24 cellular contexts compared by ENCODE assay signal in genomic region chr3:66470285-66470684, GRCh38. TPM values are rescaled to one million over a fixed set of nuclear protein-coding genes. Genes with fewer than 3 reads are reported as not detected.
A peak's percentile ranks its signal among the peaks of the same experiment; 100 is the strongest.
DNase-seq lines count a peak whose midpoint lies in the region; ATAC-seq and TF ChIP-seq lines count a peak whose summit lies in the region.
"Had no signal": no experiment of that assay in that cellular context is flagged by ENCODE, and none has a peak within 500 bp of the region (broad histone marks: within the 10 kb centered on the region; RNA-seq: fewer than 3 reads in every experiment).

No MANE protein-coding gene starts in this region.

- intact Hi-C loops in IMR-90 (cut with micrococcal nuclease): loop anchor here (5.0 kb wide), 1 partner anchor 43 kb away; no protein-coding TSS in a partner anchor

- no peak for TF ChIP-seq POLR2A in IMR-90 (IDR thresholded peaks at IDR 0.05; ENCODE audit: low read depth, low read length)

- no peak overlapping the region for H3K4me3 Mint-ChIP-seq in activated naive CD8-positive, alpha-beta T cell treated with anti-CD3 and anti-CD28 coated beads for 36 hours
- no peak overlapping the region for H3K4me3 Mint-ChIP-seq in HFFc6

- H2BK15ac ChIP-seq in IMR-90 (ENCODE audit: low read depth, low read length): no peak overlapping the region; the same call in 2 of the 3 replicates

- CTCF ChIA-PET in IMR-90 (lab: Yijun Ruan, JAX): interaction anchor here (0.6 kb wide), 1 partner anchor 257 kb away, joined by 4 read pairs; no protein-coding TSS in a partner anchor

- H3K27ac Mint-ChIP-seq in activated naive CD8-positive, alpha-beta T cell treated with anti-CD3 and anti-CD28 coated beads for 36 hours: peak overlapping the region; percentile 3
- H3K27ac Mint-ChIP-seq in HFFc6: no peak overlapping the region

- peaks cover 54% of the 10 kb centered on the region for H3K4me1 Mint-ChIP-seq in activated naive CD8-positive, alpha-beta T cell treated with anti-CD3 and anti-CD28 coated beads for 36 hours
- H3K4me1 Mint-ChIP-seq in HFFc6 (ENCODE audit: low read depth): peaks cover 47% of the 10 kb centered on the region

- peak overlapping the region; percentile 67 for H2AK5ac ChIP-seq in IMR-90 (ENCODE audit: low read depth, low read length)

- no peak overlapping the region for H3K27ac ChIP-seq in IMR-90 (ENCODE audit: insufficient read depth, low read length)
- H3K27ac ChIP-seq: epithelial cell of prostate, suprapubic skin had no signal

- H3K36me3 ChIP-seq in IMR-90 (ENCODE audit: control insufficient read depth, insufficient read depth, low read length): no peaks in the 10 kb centered on the region
- H3K36me3 ChIP-seq: BE2C, suprapubic skin had no signal

- TF ChIP-seq RAD21 in IMR-90 (IDR thresholded peaks at IDR 0.05; ENCODE audit: low read length): no peak

- dilution Hi-C loops in IMR-90 (cut with HindIII; ENCODE audit: low sequenced_read_pairs, unreplicated experiment): no loop called here

- H2BK5ac ChIP-seq in IMR-90 (ENCODE audit: low read depth, low read length, poor library complexity, severe bottlenecking): no peak overlapping the region

- no peak overlapping the region for H2AK9ac ChIP-seq in IMR-90 (replicated peaks; ENCODE audit: low read depth, low read length, poor library complexity)

- no peak overlapping the region for H4K5ac ChIP-seq in IMR-90 (ENCODE audit: low read depth, low read length)

- H4K91ac ChIP-seq in IMR-90 (ENCODE audit: insufficient read depth, low read depth, low read length): no peak overlapping the region

- no peak for TF ChIP-seq CTCF in IMR-90 (conservative IDR thresholded peaks at IDR 0.05; ENCODE audit: low read depth, low read length)
- TF ChIP-seq CTCF in HFFc6 (IDR thresholded peaks at IDR 0.05): no peak

- H3K9ac ChIP-seq in IMR-90 (ENCODE audit: low read depth, low read length): no peak overlapping the region

- peak overlapping the region in 1 of 2 experiments; percentile 36; a peak in 1 of 4 replicates for H4K8ac ChIP-seq in IMR-90 (ENCODE audit: low read depth in 2 of 2, low read length in 2 of 2)

- peaks cover 43 to 69% of the 10 kb centered on the region in 2 experiments for H3K79me1 ChIP-seq in IMR-90 (ENCODE audit: low read depth in 1 of 2, low read length in 2 of 2)

- no peak overlapping the region for H3K23ac ChIP-seq in IMR-90 (ENCODE audit: low read depth, low read length)

- in situ Hi-C loops in IMR-90 (cut with MboI; ENCODE audit: low sequenced_read_pairs): no loop called here

- H3K18ac ChIP-seq in IMR-90 (ENCODE audit: low read depth, low read length): no peak overlapping the region

- no peak overlapping the region for H2BK20ac ChIP-seq in IMR-90 (ENCODE audit: low read depth, low read length)

- H3K9me1 ChIP-seq in IMR-90 (ENCODE audit: insufficient read depth, low read length): peaks cover 14% of the 10 kb centered on the region

- POLR2A ChIA-PET in IMR-90 (lab: Charles Lee; ENCODE audit: unreplicated experiment): no interaction called here

- peaks cover 6% of the 10 kb centered on the region for H3K27me3 Mint-ChIP-seq in activated naive CD8-positive, alpha-beta T cell treated with anti-CD3 and anti-CD28 coated beads for 36 hours
- no peaks in the 10 kb centered on the region; the same call in none of the 2 replicates for H3K27me3 Mint-ChIP-seq in HFFc6 (ENCODE audit: insufficient read depth)

- ATAC-seq in IMR-90 (ENCODE audit: low read depth) (no peak), left lobe of liver (no peak), GM19023 (IDR thresholded peaks at IDR 0.05; ENCODE audit: unreplicated experiment) (no peak)
- ATAC-seq: activated T-cell treated with anti-CD3 and anti-CD28 coated beads, Interleukin-2, amount 50 U/mL, for 72 hours; body of pancreas; SK-N-SH treated with all-trans-retinoic acid at 6 μM for 48 hours had no signal

- no peak overlapping the region; the same call in 1 of the 2 replicates for H2BK120ac ChIP-seq in IMR-90 (ENCODE audit: low read depth, low read length)

- no peak overlapping the region for H2AFZ ChIP-seq in IMR-90 (replicated peaks; ENCODE audit: low read length, poor library complexity)

- H3K56ac ChIP-seq in IMR-90 (ENCODE audit: extremely low read depth, insufficient read depth, low read length): no peak overlapping the region

- whole genome bisulfite sequencing in IMR-90 (ENCODE audit: extremely low coverage in 2 of 2, insufficient read length in 1 of 2), 2 experiments: 75% methylated on average over 2 of the region's 5 CpGs; no CpG with 5 or more reads in 1 of the 2 experiments

- no peak overlapping the region for H3K4me2 ChIP-seq in IMR-90 (ENCODE audit: low read depth, low read length)

- peak overlapping the region; percentile 19; the same call in 1 of the 2 replicates for H3K4ac ChIP-seq in IMR-90 (ENCODE audit: low read depth, low read length)

- BruUV-seq in IMR-90 (replicated peaks; lab: Mats Ljungman, UMichigan): no TSS peak

- peak; percentile 20 for DNase-seq in activated CD8-positive, alpha-beta memory T cell treated with anti-CD3 and anti-CD28 coated beads, Interleukin-2, amount 50 U/mL, for 48 hours
- DNase-seq in activated CD8-positive, alpha-beta memory T cell treated with anti-CD3 and anti-CD28 coated beads for 24 hours: no peak
- DNase-seq in IMR-90 (no peak), smooth muscle cell of the brain vasculature (ENCODE audit: low read depth, low spot score) (peak; percentile 59), HFFc6 (no peak), left lobe of liver (ENCODE audit: low spot score) (no peak)
- no peak for DNase-seq in activated naive CD8-positive, alpha-beta T cell treated with anti-CD3 and anti-CD28 coated beads for 36 hours
- DNase-seq: activated T-cell treated with anti-CD3 and anti-CD28 coated beads, Interleukin-2, amount 50 U/mL, for 72 hours; BE2C; body of pancreas; DMS79; head of caudate nucleus; mammary epithelial cell; NCI-H1694; NCI-H2171; NCI-H524 treated with DMSO at 0.1 percent for 48 hours; nucleus accumbens; RPMI8226; stimulated activated CD4-positive, alpha-beta T cell treated with anti-CD3 and anti-CD28 coated beads, Interleukin-1b, Interleukin-23, amount 100 ng/mL, for 48 hours; T-helper 9 cell had no signal

- no peaks in the 10 kb centered on the region for H3K27me3 ChIP-seq in IMR-90 (ENCODE audit: control insufficient read depth, insufficient read depth, low read length)
- H3K27me3 ChIP-seq: BE2C, body of pancreas, suprapubic skin had no signal

- H3K9me3 ChIP-seq in IMR-90 (ENCODE audit: control insufficient read depth, insufficient read depth, low read length): no peaks in the 10 kb centered on the region
- H3K9me3 ChIP-seq: BE2C, body of pancreas, suprapubic skin had no signal

- no peaks in the 10 kb centered on the region for H3K9me3 Mint-ChIP-seq in activated naive CD8-positive, alpha-beta T cell treated with anti-CD3 and anti-CD28 coated beads for 36 hours
- no peaks in the 10 kb centered on the region for H3K9me3 Mint-ChIP-seq in HFFc6

- peaks cover 24% of the 10 kb centered on the region; the same call in 1 of the 2 replicates for H4K20me1 ChIP-seq in IMR-90 (ENCODE audit: insufficient read depth, low read length)

- peaks cover 6% of the 10 kb centered on the region for H3K36me3 Mint-ChIP-seq in activated naive CD8-positive, alpha-beta T cell treated with anti-CD3 and anti-CD28 coated beads for 36 hours
- no peaks in the 10 kb centered on the region for H3K36me3 Mint-ChIP-seq in HFFc6 (ENCODE audit: low read depth)

- peaks cover 20% of the 10 kb centered on the region for H3K4me1 ChIP-seq in IMR-90 (ENCODE audit: control insufficient read depth, insufficient read depth, low read length)
- H3K4me1 ChIP-seq: BE2C had no signal

- H3K4me3 ChIP-seq in IMR-90 (ENCODE audit: insufficient read depth, low read depth, low read length): no peak overlapping the region
- H3K4me3 ChIP-seq: body of pancreas, suprapubic skin had no signal

- no peak overlapping the region for H3K14ac ChIP-seq in IMR-90 (replicated peaks; ENCODE audit: low read depth, low read length)

TF ChIP-seq in IMR-90, 13 proteins besides CTCF, POLR2A, EP300 and RAD21:
- TF ChIP-seq CEBPB (IDR thresholded peaks at IDR 0.05; ENCODE audit: low read depth, low read length) (no peak), USF2 (IDR thresholded peaks at IDR 0.05; ENCODE audit: low read depth, low read length) (no peak), SMC3 (IDR thresholded peaks at IDR 0.05; ENCODE audit: low read depth, low read length) (no peak)

RNA-seq across cellular contexts. Expression of gene LRIG1, which starts 30.5 kb away (rescaled TPM):
- 69.2 and 87.8 TPM in 2 replicates for total RNA-seq in IMR-90 (2012; rRNA removed)
- polyA plus RNA-seq in IMR-90 (2012; rRNA removed): 55.9 and 62.8 TPM in 2 replicates
- 35.1 and 74.2 TPM in 2 replicates for polyA plus RNA-seq in IMR-90 (2012; cell fraction: cytosol; rRNA removed)
- 87.7 and 98.9 TPM in 2 replicates for polyA plus RNA-seq in IMR-90 (2012; cell fraction: nucleus; rRNA removed; ENCODE audit: low replicate concordance)
- total RNA-seq in activated naive CD8-positive, alpha-beta T cell treated with anti-CD3 and anti-CD28 coated beads for 36 hours: 1 to 10 TPM; 8.2 to 8.5 TPM
- 1 to 10 TPM; 1.7 to 2.7 (median 2.2) TPM for total RNA-seq in HFFc6 (2021; fragmentation: NEBNext Ultra II Directional; extraction: Animal tissue kit (Norgen Biotek cat#: 25700))
- 18.6 TPM for total RNA-seq in left lobe of liver

Comparison
In these comparisons a context has a peak if more than half of its experiments do, and no peak if none do; other contexts are left out.
1. DNase-seq: peak in activated CD8-positive, alpha-beta memory T cell treated with anti-CD3 and anti-CD28 coated beads, Interleukin-2, amount 50 U/mL, for 48 hours (single experiment) and smooth muscle cell of the brain vasculature (single experiment); none in activated CD8-positive, alpha-beta memory T cell treated with anti-CD3 and anti-CD28 coated beads for 24 hours (single experiment), IMR-90 (single experiment), activated naive CD8-positive, alpha-beta T cell treated with anti-CD3 and anti-CD28 coated beads for 36 hours (single experiment), HFFc6 (single experiment) and left lobe of liver (single experiment).